12 cellular contexts compared by ENCODE assay signal in genomic region chr1:211420389-211420788, GRCh38.
DNase-seq lines count a peak whose midpoint lies in the region; ATAC-seq and TF ChIP-seq lines count a peak whose summit lies in the region.
"Had no signal": no experiment of that assay in that cellular context is flagged by ENCODE, and none has a peak within 500 bp of the region (broad histone marks: within the 10 kb centered on the region; RNA-seq: fewer than 3 reads in every experiment).

No MANE protein-coding gene starts in this region.

- H3K4me3 Mint-ChIP-seq in activated naive CD8-positive, alpha-beta T cell treated with anti-CD3 and anti-CD28 coated beads, Interleukin-2, amount 50 U/mL, for 24 hours = no peak overlapping the region
- H3K4me3 Mint-ChIP-seq in nephron progenitor cell = no peak overlapping the region

- H3K27me3 ChIP-seq in right atrium auricular region = no peaks in the 10 kb centered on the region

- no peak overlapping the region for H3K4me3 ChIP-seq in right atrium auricular region
- H3K4me3 ChIP-seq: A549 had no signal

- peaks cover 7% of the 10 kb centered on the region for H3K9me3 Mint-ChIP-seq in activated naive CD8-positive, alpha-beta T cell treated with anti-CD3 and anti-CD28 coated beads, Interleukin-2, amount 50 U/mL, for 24 hours
- H3K9me3 Mint-ChIP-seq in nephron progenitor cell = peaks cover 29% of the 10 kb centered on the region

- H3K36me3 ChIP-seq in right atrium auricular region = no peaks in the 10 kb centered on the region

- no peaks in the 10 kb centered on the region for H3K9me3 ChIP-seq in right atrium auricular region
- H3K9me3 ChIP-seq: A549 had no signal

- peaks cover 0 to 6% of the 10 kb centered on the region in 2 donors for H3K4me1 ChIP-seq in right atrium auricular region

- peak; percentile 37 to 60 for DNase-seq in NCI-H2081 (lab: John Stamatoyannopoulos, UW)
- no peak for DNase-seq in NCI-H2081 treated with DMSO at 0.1 percent for 48 hours (lab: John Stamatoyannopoulos, UW)
- DNase-seq in HT1080 (ENCODE audit: low read depth) = peak; percentile 53
- peak; percentile 21 for DNase-seq in activated naive CD8-positive, alpha-beta T cell treated with anti-CD3 and anti-CD28 coated beads, Interleukin-2, amount 50 U/mL, for 24 hours
- DNase-seq in nephron progenitor cell = no peak
- no peak for DNase-seq in NCI-H524 treated with DMSO at 0.1 percent for 48 hours (lab: John Stamatoyannopoulos, UW)
- DNase-seq in right atrium auricular region (ENCODE audit: low spot score) = no peak
- no peak for DNase-seq in OCI-M2 (lab: John Stamatoyannopoulos, UW; ENCODE audit: unreplicated experiment)
- DNase-seq: activated CD4-positive, alpha-beta T cell treated with anti-CD3 and anti-CD28 coated beads, Interleukin-2, amount 50 U/mL, for 4 hours; cortex of kidney; posterior cingulate gyrus had no signal

- H3K27ac Mint-ChIP-seq in activated naive CD8-positive, alpha-beta T cell treated with anti-CD3 and anti-CD28 coated beads, Interleukin-2, amount 50 U/mL, for 24 hours = peak overlapping the region; percentile 3
- H3K27ac Mint-ChIP-seq in nephron progenitor cell = peak overlapping the region; percentile 64

- H3K4me1 Mint-ChIP-seq in activated naive CD8-positive, alpha-beta T cell treated with anti-CD3 and anti-CD28 coated beads, Interleukin-2, amount 50 U/mL, for 24 hours = peaks cover 24% of the 10 kb centered on the region
- peaks cover 37% of the 10 kb centered on the region for H3K4me1 Mint-ChIP-seq in nephron progenitor cell

- H3K36me3 Mint-ChIP-seq in activated naive CD8-positive, alpha-beta T cell treated with anti-CD3 and anti-CD28 coated beads, Interleukin-2, amount 50 U/mL, for 24 hours (ENCODE audit: low read depth) = peaks cover 3% of the 10 kb centered on the region
- peaks cover 27% of the 10 kb centered on the region for H3K36me3 Mint-ChIP-seq in nephron progenitor cell (ENCODE audit: low read depth)

- peaks cover 2% of the 10 kb centered on the region for H3K27me3 Mint-ChIP-seq in activated naive CD8-positive, alpha-beta T cell treated with anti-CD3 and anti-CD28 coated beads, Interleukin-2, amount 50 U/mL, for 24 hours
- H3K27me3 Mint-ChIP-seq in nephron progenitor cell (ENCODE audit: low read depth, poor library complexity) = peaks cover 6% of the 10 kb centered on the region

- no peak overlapping the region for H3K27ac ChIP-seq in right atrium auricular region
- H3K27ac ChIP-seq: A549 had no signal

- peak; percentile 34 for ATAC-seq in activated naive CD8-positive, alpha-beta T cell treated with anti-CD3 and anti-CD28 coated beads, Interleukin-2, amount 50 U/mL, for 24 hours
- ATAC-seq: A549 had no signal

- TF ChIP-seq CTCF in nephron progenitor cell (IDR thresholded peaks at IDR 0.05) = no peak
- no peak for TF ChIP-seq CTCF in right atrium auricular region (IDR thresholded peaks at IDR 0.05)

Comparison
In these comparisons a context has a peak if more than half of its experiments do, and no peak if none do; other contexts are left out.
1. DNase-seq: peak in NCI-H2081 (2 of 2), HT1080 (single experiment) and activated naive CD8-positive, alpha-beta T cell treated with anti-CD3 and anti-CD28 coated beads, Interleukin-2, amount 50 U/mL, for 24 hours (single experiment); none in NCI-H2081 treated with DMSO at 0.1 percent for 48 hours (single experiment), nephron progenitor cell (single experiment), NCI-H524 treated with DMSO at 0.1 percent for 48 hours (single experiment), right atrium auricular region (single experiment) and OCI-M2 (single experiment).